Comparison of ENCODE assay signal across 17 cellular contexts in genomic region chr11:73263640-73264039, GRCh38. TPM values are rescaled to one million over a fixed set of nuclear protein-coding genes. Genes with fewer than 3 reads are reported as not detected.
DNase-seq lines count a peak whose midpoint lies in the region; ATAC-seq, FAIRE-seq and TF ChIP-seq lines count a peak whose summit lies in the region.
"Had no signal": no experiment of that assay in that cellular context is flagged by ENCODE, and none has a peak within 500 bp of the region (broad histone marks: within the 10 kb centered on the region; RNA-seq: fewer than 3 reads in every experiment).

No MANE protein-coding gene starts in this region.

- H3K4me1 Mint-ChIP-seq in H9 = peaks cover 0 to 10% of the 10 kb centered on the region in 2 experiments; a peak in 2 of 4 replicates
- no peaks in the 10 kb centered on the region for H3K4me1 Mint-ChIP-seq in effector memory CD8-positive, alpha-beta T cell (ENCODE audit: low read depth in 2 of 2)
- H3K4me1 Mint-ChIP-seq: CD4-positive, alpha-beta memory T cell had no signal

- no CpG with 5 or more reads among the region's 2 CpGs for WGBS in H9 (ENCODE audit: extremely low coverage, insufficient read length, low lambda C conversion rate)
- WGBS in K562 (ENCODE audit: insufficient coverage, low coverage, missing lambda C conversion rate) = 4% methylated on average over 2 of the region's 2 CpGs
- 34% methylated on average over 2 of the region's 2 CpGs for WGBS in HepG2 (ENCODE audit: low lambda C conversion rate)
- 25 to 88% methylated on average over 1 to 2 of the region's 2 CpGs for WGBS in gastroesophageal sphincter (ENCODE audit: low coverage in 1 of 2), 2 donors

- no peaks in the 10 kb centered on the region for H3K79me1 ChIP-seq in H9 (ENCODE audit: insufficient read depth, low read depth, low read length, poor library complexity, severe bottlenecking)

- ATAC-seq in HCT116 (no peak), K562 (no peak), HepG2 (no peak), GM18870 (IDR thresholded peaks at IDR 0.05; ENCODE audit: unreplicated experiment) (no peak), gastroesophageal sphincter (no peak)
- ATAC-seq in effector memory CD8-positive, alpha-beta T cell (replicated peaks) = no peak
- ATAC-seq: GM12878 had no signal

- H3T11ph ChIP-seq in H9 (ENCODE audit: low read length) = no peak overlapping the region

- RAD21 ChIA-PET in HCT116 (lab: Charles Lee; ENCODE audit: low non-redundant PET in 1 of 2, low total read pairs in 2 of 2, uncharacterized antibody in 2 of 2, unreplicated experiment in 2 of 2) = no interaction called here

- no peak overlapping the region for H4K5ac ChIP-seq in H9 (ENCODE audit: insufficient read length, low read depth, low read length)

- H3K27me3 ChIP-seq in H9 (ENCODE audit: insufficient read depth, low read length) (peaks cover 4% of the 10 kb centered on the region), HCT116 (ENCODE audit: insufficient read depth, low read length) (peaks cover 5% of the 10 kb centered on the region; the same call in 1 of the 2 replicates), K562 (ENCODE audit: control insufficient read depth in 2 of 2, insufficient read depth in 2 of 2, low read length in 2 of 2) (peaks cover 16 to 48% of the 10 kb centered on the region in 2 experiments), HepG2 (ENCODE audit: control insufficient read depth in 1 of 2, insufficient read depth in 2 of 2, low read length in 2 of 2) (peaks cover 5 to 56% of the 10 kb centered on the region in 2 experiments; a peak in 4 of 5 replicates), gastroesophageal sphincter (peaks cover 47% of the 10 kb centered on the region)
- H3K27me3 ChIP-seq: BE2C had no signal

- H3K14ac ChIP-seq in H9 (ENCODE audit: insufficient read depth, low read length) = no peak overlapping the region

- CTCF ChIA-PET in HCT116 (lab: Charles Lee) (no interaction called here), K562 (lab: Yijun Ruan, JAX; ENCODE audit: low intra/inter-chr PET ratio) (no interaction called here), HepG2 (lab: Yijun Ruan, JAX; ENCODE audit: low intra/inter-chr PET ratio, low total read pairs) (no interaction called here)

- intact Hi-C loops in HCT116 (cut with micrococcal nuclease) (no loop called here), K562 (cut with micrococcal nuclease) (no loop called here), HepG2 (cut with micrococcal nuclease; ENCODE audit: unreplicated experiment) (no loop called here)

- TF ChIP-seq CTCF in H9 (conservative IDR thresholded peaks at IDR 0.05) (no peak), HCT116 (IDR thresholded peaks at IDR 0.05 in 2 of 3, conservative IDR thresholded peaks at IDR 0.05 in 1 of 3; ENCODE audit: borderline replicate concordance in 1 of 3, insufficient read depth in 1 of 3, low read depth in 2 of 3, low read length in 2 of 3) (no peak), K562 (IDR thresholded peaks at IDR 0.05 in 2 of 3, conservative IDR thresholded peaks at IDR 0.05 in 1 of 3; ENCODE audit: insufficient read depth in 2 of 3, low read depth in 1 of 3, low read length in 3 of 3) (no peak), HepG2 (CRISPR knock-in tag; IDR thresholded peaks at IDR 0.05) (no peak), gastroesophageal sphincter (IDR thresholded peaks at IDR 0.05) (no peak)

- no peaks in the 10 kb centered on the region for H3K36me3 Mint-ChIP-seq in H9 (ENCODE audit: insufficient read depth in 1 of 3, low read depth in 3 of 3)
- H3K36me3 Mint-ChIP-seq in effector memory CD8-positive, alpha-beta T cell (ENCODE audit: insufficient read depth) = no peaks in the 10 kb centered on the region
- H3K36me3 Mint-ChIP-seq: CD4-positive, alpha-beta memory T cell had no signal

- H4K20me1 ChIP-seq in H9 (ENCODE audit: control insufficient read depth, insufficient read depth, insufficient read length) (peaks cover 2% of the 10 kb centered on the region), HCT116 (ENCODE audit: insufficient read depth) (no peaks in the 10 kb centered on the region), K562 (replicated peaks; ENCODE audit: control insufficient read depth, insufficient read depth, low read length) (no peaks in the 10 kb centered on the region), HepG2 (ENCODE audit: insufficient read depth, low read length) (no peaks in the 10 kb centered on the region)

- TF ChIP-seq EP300 in K562 (IDR thresholded peaks at IDR 0.05; ENCODE audit: low read length) (no peak), HepG2 (IDR thresholded peaks at IDR 0.05; ENCODE audit: low read depth in 2 of 2, low read length in 2 of 2) (no peak), HepG2 (CRISPR knock-in tag; IDR thresholded peaks at IDR 0.05; ENCODE audit: borderline replicate concordance) (no peak), gastroesophageal sphincter (IDR thresholded peaks at IDR 0.05) (no peak)

- H3K4me3 ChIP-seq in HCT116 (replicated peaks in 1 of 2; ENCODE audit: low read depth in 1 of 2, low read length in 2 of 2) (no peak overlapping the region), K562 (no peak overlapping the region), HepG2 (replicated peaks in 1 of 3; ENCODE audit: insufficient read depth in 1 of 3, low read depth in 2 of 3, low read length in 3 of 3) (no peak overlapping the region), gastroesophageal sphincter (no peak overlapping the region)
- H3K4me3 ChIP-seq: A549, GM12878 had no signal

- H3K27ac ChIP-seq in H9 (ENCODE audit: insufficient read length, low read depth, low read length) (no peak overlapping the region), HCT116 (ENCODE audit: low read depth, low read length) (no peak overlapping the region), K562 (ENCODE audit: extremely low read depth, low read depth, low read length) (no peak overlapping the region), HepG2 (ENCODE audit: extremely low read length, insufficient read depth, low read length) (no peak overlapping the region), gastroesophageal sphincter (no peak overlapping the region)
- H3K27ac ChIP-seq: C4-2B, GM23248 had no signal

- H2BK15ac ChIP-seq in H9 (ENCODE audit: low read depth, low read length) = no peak overlapping the region

- H3K9me1 ChIP-seq in K562 (ENCODE audit: control insufficient read depth, insufficient read depth, low read length) = no peaks in the 10 kb centered on the region

- H3K79me2 ChIP-seq in H9 (ENCODE audit: insufficient read depth, low read length) = no peaks in the 10 kb centered on the region
- no peaks in the 10 kb centered on the region for H3K79me2 ChIP-seq in HCT116 (ENCODE audit: insufficient read depth, low read length)
- no peaks in the 10 kb centered on the region for H3K79me2 ChIP-seq in K562 (ENCODE audit: control insufficient read depth, insufficient read depth, low read length)
- H3K79me2 ChIP-seq in HepG2 (ENCODE audit: insufficient read depth, low read length) = no peaks in the 10 kb centered on the region

- H3K27ac Mint-ChIP-seq in H9 = no peak overlapping the region
- no peak overlapping the region for H3K27ac Mint-ChIP-seq in effector memory CD8-positive, alpha-beta T cell
- H3K27ac Mint-ChIP-seq: CD4-positive, alpha-beta memory T cell had no signal

- H2AFZ ChIP-seq in H9 (ENCODE audit: low read length) = no peak overlapping the region
- no peak overlapping the region for H2AFZ ChIP-seq in HCT116 (ENCODE audit: low read depth, low read length, poor library complexity, severe bottlenecking)
- H2AFZ ChIP-seq in K562 (ENCODE audit: low read depth, low read length) = no peak overlapping the region
- H2AFZ ChIP-seq in HepG2 (ENCODE audit: low read length) = no peak overlapping the region

- H2BK5ac ChIP-seq in H9 (ENCODE audit: insufficient read length, low read length) = no peak overlapping the region

- no peaks in the 10 kb centered on the region for H3K4me1 ChIP-seq in H9 (ENCODE audit: insufficient read depth, low read length)
- H3K4me1 ChIP-seq in HCT116 (ENCODE audit: control insufficient read depth in 1 of 2, insufficient read depth in 2 of 2, low read length in 2 of 2) = peaks cover 0 to 10% of the 10 kb centered on the region in 2 experiments; a peak in 1 of 4 replicates
- peaks cover 0 to 9% of the 10 kb centered on the region in 2 experiments; a peak in 1 of 5 replicates for H3K4me1 ChIP-seq in K562 (replicated peaks in 1 of 2; ENCODE audit: control insufficient read depth in 2 of 2, insufficient read depth in 2 of 2, low read length in 2 of 2)
- peaks cover 9% of the 10 kb centered on the region; the same call in 1 of the 2 replicates for H3K4me1 ChIP-seq in HepG2 (ENCODE audit: insufficient read depth, low read length)
- peaks cover 0 to 9% (median 4%) of the 10 kb centered on the region in 3 donors for H3K4me1 ChIP-seq in gastroesophageal sphincter

- H3K36me3 ChIP-seq in HCT116 (ENCODE audit: control insufficient read depth in 1 of 2, insufficient read depth in 2 of 2, low read length in 2 of 2) = no peaks in the 10 kb centered on the region
- no peaks in the 10 kb centered on the region for H3K36me3 ChIP-seq in K562 (ENCODE audit: control insufficient read depth, insufficient read depth, low read length)
- H3K36me3 ChIP-seq in HepG2 (replicated peaks in 1 of 2; ENCODE audit: control insufficient read depth in 1 of 2, insufficient read depth in 2 of 2, low read length in 2 of 2) = no peaks in the 10 kb centered on the region
- H3K36me3 ChIP-seq in gastroesophageal sphincter = no peaks in the 10 kb centered on the region
- H3K36me3 ChIP-seq: BE2C had no signal

- H3K9me3 ChIP-seq in H9 (ENCODE audit: control insufficient read depth, low read depth, low read length) (no peaks in the 10 kb centered on the region), HCT116 (ENCODE audit: control insufficient read depth in 1 of 2, insufficient read depth in 1 of 2, low read depth in 1 of 2, low read length in 2 of 2) (no peaks in the 10 kb centered on the region), K562 (replicated peaks; ENCODE audit: control insufficient read depth, insufficient read depth, low read depth, low read length) (no peaks in the 10 kb centered on the region), HepG2 (ENCODE audit: low read length) (no peaks in the 10 kb centered on the region), gastroesophageal sphincter (no peaks in the 10 kb centered on the region)
- H3K9me3 ChIP-seq: A549, BE2C had no signal

- H2BK20ac ChIP-seq in H9 (ENCODE audit: low read depth, low read length, poor library complexity, severe bottlenecking) = no peak overlapping the region

- TF ChIP-seq RAD21 in HCT116 (IDR thresholded peaks at IDR 0.05; ENCODE audit: low read depth) (no peak), K562 (CRISPR knock-in tag; conservative IDR thresholded peaks at IDR 0.05 in 1 of 2, IDR thresholded peaks at IDR 0.05 in 1 of 2) (no peak), HepG2 (CRISPR knock-in tag; IDR thresholded peaks at IDR 0.05) (no peak)

- H3K4me3 Mint-ChIP-seq in H9 = no peak overlapping the region
- H3K4me3 Mint-ChIP-seq in effector memory CD8-positive, alpha-beta T cell = no peak overlapping the region
- H3K4me3 Mint-ChIP-seq: CD4-positive, alpha-beta memory T cell had no signal

- POLR2A ChIA-PET in HCT116 (lab: Charles Lee) (no interaction called here), K562 (lab: Yijun Ruan, JAX) (no interaction called here), HepG2 (lab: Yijun Ruan, JAX) (no interaction called here)

- H3K9me2 ChIP-seq in HCT116 (ENCODE audit: insufficient read depth) = no peaks in the 10 kb centered on the region

- no peak overlapping the region for H2AK5ac ChIP-seq in H9 (ENCODE audit: insufficient read length, low read length)

- TF ChIP-seq POLR2A in HCT116 (IDR thresholded peaks at IDR 0.05; ENCODE audit: borderline replicate concordance, extremely low read depth, insufficient read depth, insufficient read length) (no peak), K562 (conservative IDR thresholded peaks at IDR 0.05) (no peak), HepG2 (IDR thresholded peaks at IDR 0.05; ENCODE audit: insufficient read depth in 1 of 2, low read depth in 2 of 2, low read length in 2 of 2) (no peak), gastroesophageal sphincter (IDR thresholded peaks at IDR 0.05) (no peak)

- H3K4ac ChIP-seq in H9 (ENCODE audit: low read depth, low read length) = no peak overlapping the region

- FAIRE-seq in K562 (lab: Jason Lieb, UNC) (no peak), HepG2 (lab: Jason Lieb, UNC) (no peak)
- FAIRE-seq: A549, GM12878, GM18507 had no signal

- H2BK12ac ChIP-seq in H9 (ENCODE audit: insufficient read length, low read depth, low read length) = no peak overlapping the region

- no peak overlapping the region for H3K18ac ChIP-seq in H9 (ENCODE audit: insufficient read length, low read depth, low read length)

- no TSS peak for BruUV-seq in HCT116 (replicated peaks; lab: Mats Ljungman, UMichigan)
- no TSS peak for BruUV-seq in K562 (replicated peaks; lab: Mats Ljungman, UMichigan)
- no TSS peak for BruUV-seq in HepG2 (replicated peaks; lab: Mats Ljungman, UMichigan)

- no peak overlapping the region for H3K56ac ChIP-seq in H9 (ENCODE audit: insufficient read length, low read depth, low read length)

- DNase-seq in H9 (peak; percentile 8), HCT116 (ENCODE audit: low read depth, low spot score) (no peak), K562 (ENCODE audit: extremely low read depth in 1 of 4, low spot score in 3 of 4) (no peak), HepG2 (ENCODE audit: low spot score) (no peak)
- no peak for DNase-seq in effector memory CD8-positive, alpha-beta T cell
- DNase-seq: CD4-positive, alpha-beta memory T cell had no signal

- H3K27me3 Mint-ChIP-seq in H9 (ENCODE audit: low read depth) = peaks cover 35% of the 10 kb centered on the region
- H3K27me3 Mint-ChIP-seq in effector memory CD8-positive, alpha-beta T cell = peaks cover 26 to 54% of the 10 kb centered on the region in 2 donors

- no peaks in the 10 kb centered on the region for H3K23me2 ChIP-seq in H9 (ENCODE audit: insufficient read length, low read depth, low read length, poor library complexity, severe bottlenecking)

- no peak overlapping the region for H3K23ac ChIP-seq in H9 (ENCODE audit: insufficient read length, low read depth, low read length)

- in situ Hi-C loops in K562 (cut with MboI) (no loop called here), HepG2 (cut with HindIII; ENCODE audit: extremely low pct_ligation_motif_present, low pct_unique_long_range_greater_than_20kb) (no loop called here)

- no peak overlapping the region for H4K91ac ChIP-seq in H9 (ENCODE audit: insufficient read length, low read depth, low read length)

- H4K8ac ChIP-seq in H9 (replicated peaks; ENCODE audit: insufficient read length, low read depth, low read length) = no peak overlapping the region

- no peaks in the 10 kb centered on the region for H3K9me3 Mint-ChIP-seq in H9
- H3K9me3 Mint-ChIP-seq in effector memory CD8-positive, alpha-beta T cell = no peaks in the 10 kb centered on the region
- H3K9me3 Mint-ChIP-seq: CD4-positive, alpha-beta memory T cell had no signal

- H3K9ac ChIP-seq in H9 (ENCODE audit: extremely low read depth, insufficient read length, low read length) (no peak overlapping the region), HCT116 (ENCODE audit: low read length) (no peak overlapping the region), K562 (ENCODE audit: insufficient read depth in 1 of 2, low read depth in 2 of 2, low read length in 2 of 2) (no peak overlapping the region), HepG2 (ENCODE audit: insufficient read depth, low read depth, low read length) (no peak overlapping the region)

- H3K4me2 ChIP-seq in H9 (ENCODE audit: insufficient read depth, insufficient read length, low read length) (no peak overlapping the region), HCT116 (ENCODE audit: low read length) (peak overlapping the region; percentile 80), K562 (ENCODE audit: insufficient read depth, low read length) (no peak overlapping the region), HepG2 (ENCODE audit: low read depth, low read length) (no peak overlapping the region)

- no peak overlapping the region for H2BK120ac ChIP-seq in H9 (ENCODE audit: low read depth, low read length, poor library complexity, severe bottlenecking)

RNA-seq across cellular contexts. Expression of gene P2RY6, which starts 8.5 kb away (rescaled TPM):
- not detected in 2 replicates for total RNA-seq in H9 (2021)
- total RNA-seq in HCT116 (2021; ENCODE audit: unreplicated experiment) = 0.15 TPM
- 0.20 and 0.51 TPM in 2 replicates for polyA plus RNA-seq in HCT116 (2012)
- total RNA-seq in K562 (2011; cell fraction: chromatin; rRNA removed; ENCODE audit: low replicate concordance) = not detected in 2 replicates
- total RNA-seq in K562 (2011; cell fraction: nucleolus; rRNA removed) = not detected in 2 replicates
- total RNA-seq in K562 (2011; cell fraction: nucleoplasm; rRNA removed) = not detected in 2 replicates
- total RNA-seq in K562 (2014; rRNA removed) = not detected in 2 replicates
- total RNA-seq in K562 (2014; rRNA removed; fragmentation: Illumina TruSeq; extraction: Trizol) = not detected in 2 replicates
- not detected in 2 replicates for total RNA-seq in K562 (2015; rRNA removed; fragmentation: Illumina TruSeq; extraction: Trizol)
- total RNA-seq in K562 (2021) = not detected in 2 replicates
- polyA plus RNA-seq in K562 (2011; rRNA removed) = not detected in 2 replicates
- polyA plus RNA-seq in K562 (2011; cell fraction: cytosol; rRNA removed) = not detected in 2 replicates
- polyA plus RNA-seq in K562 (2011; cell fraction: nucleus; rRNA removed) = not detected in 2 replicates
- polyA plus RNA-seq in K562 (2012) = not detected in 2 replicates
- not detected in 2 replicates for polyA plus RNA-seq in K562 (2014; fragmentation: Illumina TruSeq; extraction: Trizol)
- polyA plus RNA-seq in K562 (2014; fragmentation: Nextera tagmentation; extraction: Ambion mirVana) = not detected
- polyA plus RNA-seq in K562 (2014; rRNA removed) = not detected in 2 replicates
- polyA minus RNA-seq in K562 (2011; rRNA and poly(A)+ RNA removed) = not detected in 2 replicates
- polyA minus RNA-seq in K562 (2011; cell fraction: cytosol; rRNA and poly(A)+ RNA removed) = not detected in 2 replicates
- not detected in 2 replicates for polyA minus RNA-seq in K562 (2011; cell fraction: nucleus; rRNA and poly(A)+ RNA removed)
- total RNA-seq in HepG2 (2016; rRNA removed; fragmentation: Illumina TruSeq; extraction: Trizol) = 0.11 and 0.29 TPM in 2 replicates
- 0.10 TPM in 1 of 2 replicates, not detected in the other for total RNA-seq in HepG2 (2016; cell fraction: cytosol; rRNA removed; fragmentation: Illumina TruSeq; extraction: Trizol; ENCODE audit: low read depth)
- total RNA-seq in HepG2 (2016; cell fraction: insoluble cytoplasmic fraction; rRNA removed; fragmentation: Illumina TruSeq; extraction: Trizol) = 0.13 and 0.27 TPM in 2 replicates
- total RNA-seq in HepG2 (2016; cell fraction: membrane; rRNA removed; fragmentation: Illumina TruSeq; extraction: Trizol) = not detected in 2 replicates
- not detected in 2 replicates for total RNA-seq in HepG2 (2016; cell fraction: nucleus; rRNA removed; fragmentation: Illumina TruSeq; extraction: Trizol)
- polyA plus RNA-seq in HepG2 (2011; rRNA removed) = 0.09 and 0.29 TPM in 2 replicates
- 0.10 and 0.12 TPM in 2 replicates for polyA plus RNA-seq in HepG2 (2011; cell fraction: cytosol; rRNA removed)
- polyA plus RNA-seq in HepG2 (2011; cell fraction: nucleus; rRNA removed) = 0.05 and 0.35 TPM in 2 replicates
- 0.24 TPM in 1 of 2 replicates, not detected in the other for polyA plus RNA-seq in HepG2 (2012)
- polyA plus RNA-seq in HepG2 (2016; cell fraction: cytosol; fragmentation: Illumina TruSeq; extraction: Trizol; ENCODE audit: low read depth) = 0.05 and 0.06 TPM in 2 replicates
- polyA plus RNA-seq in HepG2 (2016; cell fraction: insoluble cytoplasmic fraction; fragmentation: Illumina TruSeq; extraction: Trizol; ENCODE audit: low read depth) = 0.10 and 0.20 TPM in 2 replicates
- 0.10 and 0.17 TPM in 2 replicates for polyA plus RNA-seq in HepG2 (2016; cell fraction: membrane; fragmentation: Illumina TruSeq; extraction: Trizol; ENCODE audit: low read depth)
- polyA plus RNA-seq in HepG2 (2016; cell fraction: nucleus; fragmentation: Illumina TruSeq; extraction: Trizol; ENCODE audit: insufficient read depth, low read depth) = 0.36 and 0.41 TPM in 2 replicates
- 0.40 and 1.7 TPM in 2 replicates for polyA minus RNA-seq in HepG2 (2011; rRNA and poly(A)+ RNA removed; ENCODE audit: low replicate concordance)
- not detected in 2 replicates for polyA minus RNA-seq in HepG2 (2011; cell fraction: cytosol; rRNA and poly(A)+ RNA removed)
- polyA minus RNA-seq in HepG2 (2011; cell fraction: nucleus; rRNA and poly(A)+ RNA removed) = 0.12 and 0.26 TPM in 2 replicates
- 1 to 10 TPM; 1.8 to 2.8 (median 2.3) TPM for total RNA-seq in gastroesophageal sphincter
- total RNA-seq: G401, HT1080 had no signal
- polyA plus RNA-seq: AG04450; CD4-positive, alpha-beta memory T cell had no signal

RNA-seq across cellular contexts. Expression of gene ARHGEF17, which starts 44.4 kb away (rescaled TPM):
- 6.2 and 7.4 TPM in 2 replicates for total RNA-seq in H9 (2021)
- 18.2 TPM for total RNA-seq in HCT116 (2021; ENCODE audit: unreplicated experiment)
- polyA plus RNA-seq in HCT116 (2012) = 17.6 and 21.1 TPM in 2 replicates
- 0.55 and 6.0 TPM in 2 replicates for total RNA-seq in K562 (2011; cell fraction: chromatin; rRNA removed; ENCODE audit: low replicate concordance)
- 2.4 and 4.8 TPM in 2 replicates for total RNA-seq in K562 (2011; cell fraction: nucleolus; rRNA removed)
- total RNA-seq in K562 (2011; cell fraction: nucleoplasm; rRNA removed) = 1.3 and 1.6 TPM in 2 replicates
- total RNA-seq in K562 (2014; rRNA removed) = 0.09 and 0.20 TPM in 2 replicates
- 0.03 and 0.07 TPM in 2 replicates for total RNA-seq in K562 (2014; rRNA removed; fragmentation: Illumina TruSeq; extraction: Trizol)
- 0.04 and 0.23 TPM in 2 replicates for total RNA-seq in K562 (2015; rRNA removed; fragmentation: Illumina TruSeq; extraction: Trizol)
- total RNA-seq in K562 (2021) = 0.29 and 0.53 TPM in 2 replicates
- polyA plus RNA-seq in K562 (2011; rRNA removed) = 0.68 and 1.2 TPM in 2 replicates
- 0.96 and 2.9 TPM in 2 replicates for polyA plus RNA-seq in K562 (2011; cell fraction: cytosol; rRNA removed)
- 5.2 and 8.3 TPM in 2 replicates for polyA plus RNA-seq in K562 (2011; cell fraction: nucleus; rRNA removed)
- 0.25 and 0.31 TPM in 2 replicates for polyA plus RNA-seq in K562 (2012)
- polyA plus RNA-seq in K562 (2014; fragmentation: Illumina TruSeq; extraction: Trizol) = 0.10 and 0.17 TPM in 2 replicates
- not detected for polyA plus RNA-seq in K562 (2014; fragmentation: Nextera tagmentation; extraction: Ambion mirVana)
- 0.09 and 0.17 TPM in 2 replicates for polyA plus RNA-seq in K562 (2014; rRNA removed)
- polyA minus RNA-seq in K562 (2011; rRNA and poly(A)+ RNA removed) = 1.3 and 1.4 TPM in 2 replicates
- 0.57 and 1.4 TPM in 2 replicates for polyA minus RNA-seq in K562 (2011; cell fraction: cytosol; rRNA and poly(A)+ RNA removed)
- 3.7 and 4.0 TPM in 2 replicates for polyA minus RNA-seq in K562 (2011; cell fraction: nucleus; rRNA and poly(A)+ RNA removed)
- 5.7 and 10.7 TPM in 2 replicates for total RNA-seq in HepG2 (2016; rRNA removed; fragmentation: Illumina TruSeq; extraction: Trizol)
- total RNA-seq in HepG2 (2016; cell fraction: cytosol; rRNA removed; fragmentation: Illumina TruSeq; extraction: Trizol; ENCODE audit: low read depth) = 4.6 and 5.1 TPM in 2 replicates
- total RNA-seq in HepG2 (2016; cell fraction: insoluble cytoplasmic fraction; rRNA removed; fragmentation: Illumina TruSeq; extraction: Trizol) = 3.7 and 12.1 TPM in 2 replicates
- total RNA-seq in HepG2 (2016; cell fraction: membrane; rRNA removed; fragmentation: Illumina TruSeq; extraction: Trizol) = 3.3 and 3.8 TPM in 2 replicates
- 20.3 and 20.6 TPM in 2 replicates for total RNA-seq in HepG2 (2016; cell fraction: nucleus; rRNA removed; fragmentation: Illumina TruSeq; extraction: Trizol)
- polyA plus RNA-seq in HepG2 (2011; rRNA removed) = 28.8 and 37.7 TPM in 2 replicates
- polyA plus RNA-seq in HepG2 (2011; cell fraction: cytosol; rRNA removed) = 7.4 and 13.6 TPM in 2 replicates
- polyA plus RNA-seq in HepG2 (2011; cell fraction: nucleus; rRNA removed) = 250 and 318 TPM in 2 replicates
- polyA plus RNA-seq in HepG2 (2012) = 17.9 and 20.3 TPM in 2 replicates
- polyA plus RNA-seq in HepG2 (2016; cell fraction: cytosol; fragmentation: Illumina TruSeq; extraction: Trizol; ENCODE audit: low read depth) = 0.35 and 0.64 TPM in 2 replicates
- polyA plus RNA-seq in HepG2 (2016; cell fraction: insoluble cytoplasmic fraction; fragmentation: Illumina TruSeq; extraction: Trizol; ENCODE audit: low read depth) = 5.4 and 7.1 TPM in 2 replicates
- polyA plus RNA-seq in HepG2 (2016; cell fraction: membrane; fragmentation: Illumina TruSeq; extraction: Trizol; ENCODE audit: low read depth) = 0.76 and 0.94 TPM in 2 replicates
- 83.1 and 89.4 TPM in 2 replicates for polyA plus RNA-seq in HepG2 (2016; cell fraction: nucleus; fragmentation: Illumina TruSeq; extraction: Trizol; ENCODE audit: insufficient read depth, low read depth)
- polyA minus RNA-seq in HepG2 (2011; rRNA and poly(A)+ RNA removed; ENCODE audit: low replicate concordance) = 41.7 and 126 TPM in 2 replicates
- polyA minus RNA-seq in HepG2 (2011; cell fraction: cytosol; rRNA and poly(A)+ RNA removed) = 13.5 and 20.6 TPM in 2 replicates
- polyA minus RNA-seq in HepG2 (2011; cell fraction: nucleus; rRNA and poly(A)+ RNA removed) = 85.9 and 99.9 TPM in 2 replicates
- 100 to 1,000 TPM in 1 of 4 donors, 10 to 100 TPM in 3; 52.5 to 169 (median 84.4) TPM for total RNA-seq in gastroesophageal sphincter
- polyA plus RNA-seq: CD4-positive, alpha-beta memory T cell had no signal

RNA-seq across cellular contexts. Expression of gene P2RY2, which starts 45.6 kb away (rescaled TPM):
- 0.26 and 0.35 TPM in 2 replicates for total RNA-seq in H9 (2021)
- 2.9 TPM for total RNA-seq in HCT116 (2021; ENCODE audit: unreplicated experiment)
- 4.0 and 4.4 TPM in 2 replicates for polyA plus RNA-seq in HCT116 (2012)
- not detected in 2 replicates for total RNA-seq in K562 (2011; cell fraction: chromatin; rRNA removed; ENCODE audit: low replicate concordance)
- not detected in 2 replicates for total RNA-seq in K562 (2011; cell fraction: nucleolus; rRNA removed)
- not detected in 2 replicates for total RNA-seq in K562 (2011; cell fraction: nucleoplasm; rRNA removed)
- not detected in 2 replicates for total RNA-seq in K562 (2014; rRNA removed)
- not detected in 2 replicates for total RNA-seq in K562 (2014; rRNA removed; fragmentation: Illumina TruSeq; extraction: Trizol)
- not detected in 2 replicates for total RNA-seq in K562 (2015; rRNA removed; fragmentation: Illumina TruSeq; extraction: Trizol)
- not detected in 2 replicates for total RNA-seq in K562 (2021)
- polyA plus RNA-seq in K562 (2011; rRNA removed) = not detected in 2 replicates
- polyA plus RNA-seq in K562 (2011; cell fraction: cytosol; rRNA removed) = not detected in 2 replicates
- not detected in 2 replicates for polyA plus RNA-seq in K562 (2011; cell fraction: nucleus; rRNA removed)
- not detected in 2 replicates for polyA plus RNA-seq in K562 (2012)
- polyA plus RNA-seq in K562 (2014; fragmentation: Illumina TruSeq; extraction: Trizol) = not detected in 2 replicates
- not detected for polyA plus RNA-seq in K562 (2014; fragmentation: Nextera tagmentation; extraction: Ambion mirVana)
- not detected in 2 replicates for polyA plus RNA-seq in K562 (2014; rRNA removed)
- polyA minus RNA-seq in K562 (2011; rRNA and poly(A)+ RNA removed) = not detected in 2 replicates
- polyA minus RNA-seq in K562 (2011; cell fraction: cytosol; rRNA and poly(A)+ RNA removed) = not detected in 2 replicates
- not detected in 2 replicates for polyA minus RNA-seq in K562 (2011; cell fraction: nucleus; rRNA and poly(A)+ RNA removed)
- total RNA-seq in HepG2 (2016; rRNA removed; fragmentation: Illumina TruSeq; extraction: Trizol) = 3.0 and 3.1 TPM in 2 replicates
- 0.71 and 0.91 TPM in 2 replicates for total RNA-seq in HepG2 (2016; cell fraction: cytosol; rRNA removed; fragmentation: Illumina TruSeq; extraction: Trizol; ENCODE audit: low read depth)
- total RNA-seq in HepG2 (2016; cell fraction: insoluble cytoplasmic fraction; rRNA removed; fragmentation: Illumina TruSeq; extraction: Trizol) = 2.6 and 3.4 TPM in 2 replicates
- 2.5 and 3.7 TPM in 2 replicates for total RNA-seq in HepG2 (2016; cell fraction: membrane; rRNA removed; fragmentation: Illumina TruSeq; extraction: Trizol)
- 2.9 and 3.2 TPM in 2 replicates for total RNA-seq in HepG2 (2016; cell fraction: nucleus; rRNA removed; fragmentation: Illumina TruSeq; extraction: Trizol)
- polyA plus RNA-seq in HepG2 (2011; rRNA removed) = 0.95 and 1.6 TPM in 2 replicates
- polyA plus RNA-seq in HepG2 (2011; cell fraction: cytosol; rRNA removed) = 1.0 and 1.1 TPM in 2 replicates
- 1.6 TPM in 2 replicates for polyA plus RNA-seq in HepG2 (2011; cell fraction: nucleus; rRNA removed)
- 0.24 and 0.47 TPM in 2 replicates for polyA plus RNA-seq in HepG2 (2012)
- 0.67 and 1.3 TPM in 2 replicates for polyA plus RNA-seq in HepG2 (2016; cell fraction: cytosol; fragmentation: Illumina TruSeq; extraction: Trizol; ENCODE audit: low read depth)
- 2.5 and 3.0 TPM in 2 replicates for polyA plus RNA-seq in HepG2 (2016; cell fraction: insoluble cytoplasmic fraction; fragmentation: Illumina TruSeq; extraction: Trizol; ENCODE audit: low read depth)
- 2.0 and 2.3 TPM in 2 replicates for polyA plus RNA-seq in HepG2 (2016; cell fraction: membrane; fragmentation: Illumina TruSeq; extraction: Trizol; ENCODE audit: low read depth)
- polyA plus RNA-seq in HepG2 (2016; cell fraction: nucleus; fragmentation: Illumina TruSeq; extraction: Trizol; ENCODE audit: insufficient read depth, low read depth) = 2.1 and 3.2 TPM in 2 replicates
- polyA minus RNA-seq in HepG2 (2011; rRNA and poly(A)+ RNA removed; ENCODE audit: low replicate concordance) = 1.4 and 2.5 TPM in 2 replicates
- 0.49 and 1.5 TPM in 2 replicates for polyA minus RNA-seq in HepG2 (2011; cell fraction: cytosol; rRNA and poly(A)+ RNA removed)
- polyA minus RNA-seq in HepG2 (2011; cell fraction: nucleus; rRNA and poly(A)+ RNA removed) = 0.77 and 1.1 TPM in 2 replicates
- 1 to 10 TPM in 2 of 4 donors, under 1 TPM in 2; 0.35 to 2.5 (median 0.89) TPM for total RNA-seq in gastroesophageal sphincter
- total RNA-seq: CD4-positive, alpha-beta memory T cell; G401; GM23248 had no signal
- polyA plus RNA-seq: AG04450; CD4-positive, alpha-beta memory T cell; GM23248 had no signal
